In genomic region chr12:54195080-54195479, GRCh38 we compare ENCODE assay signal across 22 cellular contexts.
"Had no signal": no experiment of that assay in that cellular context is flagged by ENCODE, and none has a peak within 500 bp of the region (broad histone marks: within the 10 kb centered on the region; RNA-seq: fewer than 3 reads in every experiment).

No MANE protein-coding gene starts in this region.

- H3K9me3 Mint-ChIP-seq: activated naive CD8-positive, alpha-beta T cell treated with anti-CD3 and anti-CD28 coated beads for 36 hours; activated T-cell treated with anti-CD3 and anti-CD28 coated beads, Interleukin-2, amount 50 U/mL, for 4 hours; activated T-helper 2 cell treated with anti-CD3 and anti-CD28 coated beads, Interferon-gamma antibody, Interleukin-2, Interleukin-4, amounts not matched to agents 10 μg/mL and 5 μg/mL and 100 μg/mL, durations not matched to agents 14 hours and 24 hours and 36 hours; immature natural killer cell; naive thymus-derived CD8-positive, alpha-beta T cell; stimulated activated naive B cell treated with anti-CD40 and anti-IgM and Interleukin-4, amounts not matched to agents 10 μg/mL and 1 μg/mL and 100 μg/mL, for 72 hours; WTC11 had no signal

- H3K9me3 ChIP-seq: breast epithelium, lower lobe of right lung, transverse colon, vagina had no signal

- DNase-seq: activated CD4-positive, alpha-beta T cell treated with anti-CD3 and anti-CD28 coated beads, Interleukin-2, amount 50 U/mL, for 4 hours; activated CD8-positive, alpha-beta memory T cell treated with anti-CD3 and anti-CD28 coated beads, Interleukin-2, amount 50 U/mL, for 48 hours; activated naive CD4-positive, alpha-beta T cell; activated naive CD8-positive, alpha-beta T cell treated with anti-CD3 and anti-CD28 coated beads for 36 hours; activated T-cell treated with anti-CD3 and anti-CD28 coated beads, Interleukin-2, amount 50 U/mL, for 4 hours; erythroblast; immature natural killer cell; naive thymus-derived CD8-positive, alpha-beta T cell; stimulated activated CD4-positive, alpha-beta T cell treated with anti-CD3 and anti-CD28 coated beads, Interleukin-15, amount 100 ng/mL, for 24 hours; stimulated activated naive B cell treated with anti-CD40 and anti-IgM and Interleukin-4, amounts not matched to agents 10 μg/mL and 1 μg/mL and 100 μg/mL, for 72 hours; T-helper 1 cell; transverse colon had no signal

- H3K4me1 ChIP-seq: breast epithelium, lower lobe of right lung, parathyroid adenoma, vagina had no signal

- H3K27ac Mint-ChIP-seq: activated naive CD8-positive, alpha-beta T cell treated with anti-CD3 and anti-CD28 coated beads for 36 hours; activated T-helper 2 cell treated with anti-CD3 and anti-CD28 coated beads, Interferon-gamma antibody, Interleukin-2, Interleukin-4, amounts not matched to agents 10 μg/mL and 5 μg/mL and 100 μg/mL, durations not matched to agents 14 hours and 24 hours and 36 hours; immature natural killer cell; WTC11 had no signal

- H3K79me2 ChIP-seq: parathyroid adenoma had no signal

- H3K36me3 Mint-ChIP-seq: activated naive CD8-positive, alpha-beta T cell treated with anti-CD3 and anti-CD28 coated beads for 36 hours; naive thymus-derived CD8-positive, alpha-beta T cell; stimulated activated naive B cell treated with anti-CD40 and anti-IgM and Interleukin-4, amounts not matched to agents 10 μg/mL and 1 μg/mL and 100 μg/mL, for 72 hours; WTC11 had no signal

- H3K27ac ChIP-seq: breast epithelium, coronary artery, lower lobe of right lung, parathyroid adenoma, transverse colon, vagina had no signal

- H3K4me2 ChIP-seq: smooth muscle cell had no signal

- ATAC-seq: activated T-cell treated with anti-CD3 and anti-CD28 coated beads, Interleukin-2, amount 50 U/mL, for 4 hours; left lobe of liver; naive thymus-derived CD8-positive, alpha-beta T cell; sciatic nerve; WTC11 had no signal

- H3K4me3 ChIP-seq: breast epithelium, coronary artery, lower lobe of right lung, smooth muscle cell, transverse colon, vagina had no signal

- H3K36me3 ChIP-seq: breast epithelium, lower lobe of right lung, transverse colon, vagina had no signal

- H2AFZ ChIP-seq: parathyroid adenoma had no signal

- H3K4me3 Mint-ChIP-seq: activated naive CD8-positive, alpha-beta T cell treated with anti-CD3 and anti-CD28 coated beads for 36 hours; activated T-cell treated with anti-CD3 and anti-CD28 coated beads, Interleukin-2, amount 50 U/mL, for 4 hours; immature natural killer cell; WTC11 had no signal

- H3K27me3 ChIP-seq: breast epithelium had no signal

- H3K9ac ChIP-seq: parathyroid adenoma had no signal
